ENCODE assay signal across 11 cellular contexts in genomic region chr4:158823461-158823873, GRCh38. TPM values are rescaled to one million over a fixed set of nuclear protein-coding genes. Genes with fewer than 3 reads are reported as not detected.
DNase-seq lines count a peak whose midpoint lies in the region; ATAC-seq and TF ChIP-seq lines count a peak whose summit lies in the region.
"Had no signal": no experiment of that assay in that cellular context is flagged by ENCODE, and none has a peak within 500 bp of the region (broad histone marks: within the 10 kb centered on the region; RNA-seq: fewer than 3 reads in every experiment).

No MANE protein-coding gene starts in this region.

- intact Hi-C loops in lower lobe of right lung (cut with DNase I), result loop anchor here (10.0 kb wide), 1 partner anchor 49 kb away; no protein-coding TSS in a partner anchor
- intact Hi-C loops in breast epithelium (cut with DNase I; ENCODE audit: low total_unique reads), result no loop called here

- no peak for DNase-seq in lower lobe of right lung
- DNase-seq in NCI-H2171 treated with DMSO at 0.1 percent for 48 hours (lab: John Stamatoyannopoulos, UW), result no peak
- DNase-seq in NCI-H2171 (lab: John Stamatoyannopoulos, UW), result no peak
- DNase-seq in breast epithelium (ENCODE audit: low spot score in 2 of 2), result no peak
- no peak for DNase-seq in medulla oblongata (ENCODE audit: extremely low spot score)
- DNase-seq: foreskin melanocyte, GDM1, KG1 had no signal

- no peaks in the 10 kb centered on the region for H3K27me3 ChIP-seq in lower lobe of right lung (ENCODE audit: low read depth)
- no peaks in the 10 kb centered on the region for H3K27me3 ChIP-seq in breast epithelium

- H3K36me3 ChIP-seq in HEK293 (ENCODE audit: control insufficient read depth in 2 of 2, insufficient read depth in 1 of 2, low read length in 2 of 2), result no peaks in the 10 kb centered on the region
- no peaks in the 10 kb centered on the region for H3K36me3 ChIP-seq in lower lobe of right lung
- no peaks in the 10 kb centered on the region for H3K36me3 ChIP-seq in breast epithelium

- TF ChIP-seq CTCF in HEK293 (tag by site-specific recombination; IDR thresholded peaks at IDR 0.05) (no peak), lower lobe of right lung (IDR thresholded peaks at IDR 0.05) (no peak), breast epithelium (IDR thresholded peaks at IDR 0.05) (no peak)

- H3K4me3 ChIP-seq in HEK293 (ENCODE audit: low read depth, low read length), result no peak overlapping the region
- H3K4me3 ChIP-seq in lower lobe of right lung, result no peak overlapping the region
- no peak overlapping the region for H3K4me3 ChIP-seq in breast epithelium

- no peaks in the 10 kb centered on the region for H3K27me3 Mint-ChIP-seq in activated T-helper 17 cell treated with anti-CD3 and anti-CD28 coated beads, Interleukin-2, amount 50 U/mL, for 72 hours

- POLR2A ChIA-PET in HEK293 (lab: Yijun Ruan, JAX), result no interaction called here

- H3K4me3 Mint-ChIP-seq in activated T-helper 17 cell treated with anti-CD3 and anti-CD28 coated beads, Interleukin-2, amount 50 U/mL, for 72 hours, result peak overlapping the region; percentile 65

- peaks cover 70% of the 10 kb centered on the region for H3K4me1 Mint-ChIP-seq in activated T-helper 17 cell treated with anti-CD3 and anti-CD28 coated beads, Interleukin-2, amount 50 U/mL, for 72 hours

- ATAC-seq in GM18508 (IDR thresholded peaks at IDR 0.05; ENCODE audit: insufficient read depth, unreplicated experiment) (peak; percentile 29), lower lobe of right lung (no peak)
- ATAC-seq in activated T-helper 17 cell treated with anti-CD3 and anti-CD28 coated beads, Interleukin-2, amount 50 U/mL, for 72 hours (replicated peaks), result peak; percentile 74

- CTCF ChIA-PET in HEK293 (lab: Yijun Ruan, JAX), result interaction anchor here (1.0 kb wide), 1 partner anchor 8 kb away, joined by 3 read pairs; no protein-coding TSS in a partner anchor

- H3K4me1 ChIP-seq in HEK293 (ENCODE audit: control insufficient read depth, insufficient read depth, low read length) (peaks cover 45% of the 10 kb centered on the region), lower lobe of right lung (peaks cover 95% of the 10 kb centered on the region), breast epithelium (peaks cover 3 to 7% of the 10 kb centered on the region in 2 donors)

- H3K9me3 ChIP-seq in HEK293 (ENCODE audit: control insufficient read depth, insufficient read depth, low read depth, low read length) (no peaks in the 10 kb centered on the region), lower lobe of right lung (no peaks in the 10 kb centered on the region), breast epithelium (no peaks in the 10 kb centered on the region)

- no peaks in the 10 kb centered on the region for H3K9me3 Mint-ChIP-seq in activated T-helper 17 cell treated with anti-CD3 and anti-CD28 coated beads, Interleukin-2, amount 50 U/mL, for 72 hours

- H3K36me3 Mint-ChIP-seq in activated T-helper 17 cell treated with anti-CD3 and anti-CD28 coated beads, Interleukin-2, amount 50 U/mL, for 72 hours (ENCODE audit: low read depth), result peaks cover 27% of the 10 kb centered on the region

- H3K27ac Mint-ChIP-seq in activated T-helper 17 cell treated with anti-CD3 and anti-CD28 coated beads, Interleukin-2, amount 50 U/mL, for 72 hours, result peak overlapping the region; percentile 78

- H3K27ac ChIP-seq in HEK293 (ENCODE audit: extremely low read depth, low read depth, low read length), result no peak overlapping the region
- H3K27ac ChIP-seq in lower lobe of right lung, result peak overlapping the region; percentile 27
- peak overlapping the region in 1 of 2 donors; percentile 32 for H3K27ac ChIP-seq in breast epithelium

- no peak for TF ChIP-seq POLR2A in breast epithelium (IDR thresholded peaks at IDR 0.05)

TF ChIP-seq in HEK293, 187 proteins besides CTCF, POLR2A, EP300 and RAD21:
- TF ChIP-seq ZNF146 (tag by site-specific recombination; IDR thresholded peaks at IDR 0.05), result 0 out of 2 replicates have a peak, but pooled peaks have one; percentile 33
- no peak for TF ChIP-seq ELK4 (IDR thresholded peaks at IDR 0.05; ENCODE audit: borderline replicate concordance, low read depth, low read length)
- TF ChIP-seq KLF7 (tag by site-specific recombination; IDR thresholded peaks at IDR 0.05; ENCODE audit: borderline replicate concordance), result no peak
- TF ChIP-seq WT1 (tag by site-specific recombination; IDR thresholded peaks at IDR 0.05), result no peak
- no peak for TF ChIP-seq ZNF112 (tag by site-specific recombination; IDR thresholded peaks at IDR 0.05)
- peak; percentile 35 for TF ChIP-seq SETDB1 (IDR thresholded peaks at IDR 0.05; ENCODE audit: insufficient read length, low read length)
- TF ChIP-seq ZNF629 (tag by site-specific recombination; IDR thresholded peaks at IDR 0.05), result no peak
- TF ChIP-seq ZNF114 (tag by site-specific recombination; IDR thresholded peaks at IDR 0.05), result no peak
- TF ChIP-seq ZNF133 (tag by site-specific recombination; IDR thresholded peaks at IDR 0.05), result no peak
- TF ChIP-seq ZNF544 (tag by site-specific recombination; IDR thresholded peaks at IDR 0.05), result no peak
- TF ChIP-seq ZNF37A (tag by site-specific recombination; IDR thresholded peaks at IDR 0.05), result no peak
- TF ChIP-seq YY1 (tag by site-specific recombination; IDR thresholded peaks at IDR 0.05), result no peak

RNA-seq across cellular contexts. Expression of gene FNIP2, which starts 54.6 kb away (rescaled TPM):
- total RNA-seq in activated T-helper 17 cell treated with anti-CD3 and anti-CD28 coated beads, Interleukin-2, amount 50 U/mL, for 72 hours, result 10 to 100 TPM; 33.4 to 45.9 TPM
- total RNA-seq in lower lobe of right lung (90.7 TPM), breast epithelium (10 to 100 TPM; 40.3 to 70.4 (median 55.2) TPM)

Comparison
In these comparisons a context has a peak if more than half of its experiments do, and no peak if none do; other contexts are left out.
1. ATAC-seq: peak in GM18508 (single experiment) and activated T-helper 17 cell treated with anti-CD3 and anti-CD28 coated beads, Interleukin-2, amount 50 U/mL, for 72 hours (single experiment); none in lower lobe of right lung (0 of 2).